In genomic region chr7:24821045-24821853, GRCh38 we compare ENCODE assay signal across 1 cellular context.
TF ChIP-seq lines count a peak whose summit lies in the region.

No MANE protein-coding gene starts in this region.

TF ChIP-seq in K562, 482 proteins besides CTCF, POLR2A, EP300 and RAD21 (continued from another document and continues in another):
- TF ChIP-seq CHD7 (IDR thresholded peaks at IDR 0.05; ENCODE audit: low read depth, low read length) = no peak
- TF ChIP-seq ZBTB26 (CRISPR knock-in tag; IDR thresholded peaks at IDR 0.05) = no peak
- no peak for TF ChIP-seq RBBP5 (IDR thresholded peaks at IDR 0.05; ENCODE audit: borderline replicate concordance, insufficient read depth, low read length, poor library complexity, severe bottlenecking)
- peak; percentile 65 for TF ChIP-seq SOX6 (IDR thresholded peaks at IDR 0.05)
- peak; percentile 61; the same call in 1 of the 2 replicates for TF ChIP-seq TCF3 (CRISPR knock-in tag; IDR thresholded peaks at IDR 0.05)
- TF ChIP-seq ETV1 (tag; conservative IDR thresholded peaks at IDR 0.05; ENCODE audit: low read depth) = peak; percentile 87
- no peak for TF ChIP-seq ZNF507 (tag; conservative IDR thresholded peaks at IDR 0.05)
- no peak for TF ChIP-seq SP2 (IDR thresholded peaks at IDR 0.05; ENCODE audit: extremely low read depth, low read depth, low read length, poor library complexity, severe bottlenecking)
- no peak for TF ChIP-seq SIRT6 (IDR thresholded peaks at IDR 0.05; ENCODE audit: low read depth, low read length)
- TF ChIP-seq ZNF696 (CRISPR knock-in tag; conservative IDR thresholded peaks at IDR 0.05) = no peak
- TF ChIP-seq DMBX1 (CRISPR knock-in tag; IDR thresholded peaks at IDR 0.05; ENCODE audit: borderline replicate concordance) = peak; percentile 75
- TF ChIP-seq PRPF4 (IDR thresholded peaks at IDR 0.05; ENCODE audit: insufficient read depth, low read depth, low read length, poor library complexity, severe bottlenecking) = no peak
- TF ChIP-seq KLF16 (IDR thresholded peaks at IDR 0.05) = peak; percentile 74
- TF ChIP-seq ZC3H11A (IDR thresholded peaks at IDR 0.05; ENCODE audit: low read depth, low read length) = no peak
- 0 out of 2 replicates have a peak, but pooled peaks have one; percentile 34 for TF ChIP-seq PYGO2 (tag; IDR thresholded peaks at IDR 0.05)
- TF ChIP-seq ZNF224 (CRISPR knock-in tag; IDR thresholded peaks at IDR 0.05) = no peak
- TF ChIP-seq RBM15 (IDR thresholded peaks at IDR 0.05; ENCODE audit: insufficient read depth, low read length) = no peak
- no peak for TF ChIP-seq ZBTB40 (IDR thresholded peaks at IDR 0.05)
- no peak for TF ChIP-seq ZBTB40 (CRISPR knock-in tag; IDR thresholded peaks at IDR 0.05)
- TF ChIP-seq ZNF318 (IDR thresholded peaks at IDR 0.05; ENCODE audit: borderline replicate concordance in 1 of 2, low read depth in 1 of 2) = peak in 1 of 2 experiments; percentile 78; a peak in 2 of 4 replicates
- no peak for TF ChIP-seq PHB2 (IDR thresholded peaks at IDR 0.05; ENCODE audit: low read depth)
